Comparison of ENCODE assay signal across 8 cellular contexts in the genomic region with DNA sequence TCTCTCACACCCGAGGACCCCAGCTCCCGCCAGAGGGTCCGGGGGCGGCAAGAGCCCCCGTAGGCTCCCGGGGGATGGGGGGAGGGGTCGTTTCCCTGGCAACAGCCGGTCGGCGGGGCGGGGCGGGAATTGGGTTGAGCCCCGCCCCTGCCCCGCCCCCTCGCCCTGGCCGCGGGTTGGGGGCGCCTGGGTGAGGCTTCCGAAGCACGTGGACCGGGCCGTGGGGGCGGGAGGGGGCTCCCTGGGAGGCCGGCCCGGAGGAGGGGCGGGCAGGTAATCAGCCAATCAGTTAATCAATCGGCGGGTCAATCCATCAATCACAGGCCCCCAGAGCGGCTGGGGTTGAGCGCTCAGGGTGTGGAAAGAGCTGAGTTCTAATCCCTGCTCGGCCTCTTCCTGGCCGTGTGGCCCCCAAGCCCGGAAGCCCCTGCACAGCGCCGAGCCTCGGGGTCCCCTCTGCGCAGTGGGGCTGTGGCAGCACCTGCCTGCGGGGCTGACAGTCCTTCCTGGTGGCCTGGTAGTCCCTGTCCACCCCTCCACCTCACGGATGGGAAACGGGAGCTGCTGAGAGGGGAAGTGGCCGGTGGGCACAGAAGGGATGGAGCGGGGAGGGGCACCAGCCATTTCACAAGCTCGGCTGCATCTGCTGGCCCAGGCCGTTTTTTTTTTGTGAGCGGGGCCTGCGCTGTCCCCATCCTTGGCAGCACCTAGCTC.
DNase-seq lines count a peak whose midpoint lies in the region; ATAC-seq and TF ChIP-seq lines count a peak whose summit lies in the region.

No MANE protein-coding gene starts in this region.

- POLR2A ChIA-PET in IMR-90 (lab: Charles Lee; ENCODE audit: unreplicated experiment), result no interaction called here
- POLR2A ChIA-PET in Caco-2 (lab: Charles Lee), result no interaction called here

- peak overlapping the region; percentile 93; the same call in 1 of the 2 replicates for H3K14ac ChIP-seq in IMR-90 (replicated peaks; ENCODE audit: low read depth, low read length)

- H3K9me3 ChIP-seq in IMR-90 (ENCODE audit: control insufficient read depth, insufficient read depth, low read length) (peaks cover 7% of the 10 kb centered on the region), iPS-18a (ENCODE audit: control insufficient read depth, low read depth, low read length) (no peaks in the 10 kb centered on the region), Caco-2 (peaks cover 9% of the 10 kb centered on the region)

- H3K4ac ChIP-seq in IMR-90 (ENCODE audit: low read depth, low read length), result peak overlapping the region; percentile 87

- CTCF ChIA-PET in IMR-90 (lab: Yijun Ruan, JAX), result interaction anchor here (0.6 kb wide), 1 partner anchor 268 kb away, joined by 3 read pairs; the partner anchor contains the start of gene C9orf50
- CTCF ChIA-PET in Caco-2 (lab: Charles Lee), result no interaction called here

- peak overlapping the region; percentile 18 for H2BK5ac ChIP-seq in IMR-90 (ENCODE audit: low read depth, low read length, poor library complexity, severe bottlenecking)

- H3K4me1 ChIP-seq in IMR-90 (ENCODE audit: control insufficient read depth, insufficient read depth, low read length) (peaks cover 18% of the 10 kb centered on the region; the same call in 1 of the 2 replicates), iPS-18a (ENCODE audit: control insufficient read depth, low read depth, low read length) (peaks cover 10% of the 10 kb centered on the region), Caco-2 (no peaks in the 10 kb centered on the region)

- no peak for TF ChIP-seq CTCF in IMR-90 (conservative IDR thresholded peaks at IDR 0.05; ENCODE audit: low read depth, low read length)
- TF ChIP-seq CTCF in Caco-2 (IDR thresholded peaks at IDR 0.05; ENCODE audit: insufficient read depth in 1 of 2, low read depth in 1 of 2, low read length in 1 of 2, severe bottlenecking in 1 of 2, unreplicated experiment in 1 of 2), result no peak

- in situ Hi-C loops in IMR-90 (cut with MboI; ENCODE audit: low sequenced_read_pairs), result no loop called here

- H3K9ac ChIP-seq in IMR-90 (ENCODE audit: low read depth, low read length) (peak overlapping the region; percentile 64; the same call in 1 of the 2 replicates), iPS-18a (ENCODE audit: low read length) (peak overlapping the region; percentile 71)

- peak overlapping the region; percentile 87 for H4K91ac ChIP-seq in IMR-90 (ENCODE audit: insufficient read depth, low read depth, low read length)

- H3K36me3 ChIP-seq in IMR-90 (ENCODE audit: control insufficient read depth, insufficient read depth, low read length) (no peaks in the 10 kb centered on the region), iPS-18a (ENCODE audit: control insufficient read depth, low read depth, low read length) (no peaks in the 10 kb centered on the region), Caco-2 (ENCODE audit: control insufficient read depth, insufficient read depth, low read length) (no peaks in the 10 kb centered on the region)

- H3K36me3 Mint-ChIP-seq in Caco-2 (ENCODE audit: insufficient read depth, unreplicated experiment), result peaks cover 4% of the 10 kb centered on the region

- dilution Hi-C loops in IMR-90 (cut with HindIII; ENCODE audit: low sequenced_read_pairs, unreplicated experiment), result no loop called here

- peak overlapping the region; percentile 90 for H3K4me2 ChIP-seq in IMR-90 (ENCODE audit: low read depth, low read length)

- DNase-seq in IMR-90 (no peak), Caco-2 (no peak), DMS79 (lab: John Stamatoyannopoulos, UW) (no peak), occipital lobe (lab: John Stamatoyannopoulos, UW) (no peak)
- DNase-seq in stimulated activated naive CD8-positive, alpha-beta T cell treated with anti-CD3 and anti-CD28 coated beads, Interleukin-15, Interleukin-2, amounts not matched to agents 100 U/mL and 50 U/mL, for 24 hours, result peak; percentile 48

- intact Hi-C loops in IMR-90 (cut with micrococcal nuclease), result no loop called here
- intact Hi-C loops in Caco-2 (cut with micrococcal nuclease; ENCODE audit: unreplicated experiment), result no loop called here

- no peaks in the 10 kb centered on the region for H3K27me3 Mint-ChIP-seq in Caco-2 (ENCODE audit: insufficient read depth, unreplicated experiment)

- BruUV-seq in IMR-90 (replicated peaks; lab: Mats Ljungman, UMichigan) (no TSS peak), Caco-2 (replicated peaks; lab: Mats Ljungman, UMichigan) (no TSS peak)

- ATAC-seq in IMR-90 (ENCODE audit: low read depth) (peak; percentile 58), HG03108 (IDR thresholded peaks at IDR 0.05; ENCODE audit: unreplicated experiment) (no peak)
- no peak for ATAC-seq in stimulated activated naive CD8-positive, alpha-beta T cell treated with anti-CD3 and anti-CD28 coated beads, Interleukin-15, Interleukin-2, amounts not matched to agents 100 U/mL and 50 U/mL, for 24 hours

- peak overlapping the region; percentile 84; the same call in 1 of the 3 replicates for H2BK15ac ChIP-seq in IMR-90 (ENCODE audit: low read depth, low read length)

- H3K27ac Mint-ChIP-seq in Caco-2 (ENCODE audit: unreplicated experiment), result no peak overlapping the region

- peak overlapping the region; percentile 49; the same call in 1 of the 2 replicates for H2AK5ac ChIP-seq in IMR-90 (ENCODE audit: low read depth, low read length)

- H2BK20ac ChIP-seq in IMR-90 (ENCODE audit: low read depth, low read length), result peak overlapping the region; percentile 55; the same call in 1 of the 2 replicates

- peak overlapping the region; percentile 96 for H2BK120ac ChIP-seq in IMR-90 (ENCODE audit: low read depth, low read length)

- TF ChIP-seq RAD21 in IMR-90 (IDR thresholded peaks at IDR 0.05; ENCODE audit: low read length), result no peak

- H2AK9ac ChIP-seq in IMR-90 (replicated peaks; ENCODE audit: low read depth, low read length, poor library complexity), result peak overlapping the region; percentile 91

- no peak for TF ChIP-seq POLR2A in IMR-90 (IDR thresholded peaks at IDR 0.05; ENCODE audit: low read depth, low read length)

- H2AFZ ChIP-seq in IMR-90 (replicated peaks; ENCODE audit: low read length, poor library complexity), result peak overlapping the region; percentile 98

- WGBS in IMR-90 (ENCODE audit: extremely low coverage in 2 of 2, insufficient read length in 1 of 2), 2 experiments, result 31% methylated on average over 5 of the region's 46 CpGs; no CpG with 5 or more reads in 1 of the 2 experiments

- no peaks in the 10 kb centered on the region for H3K9me3 Mint-ChIP-seq in Caco-2 (ENCODE audit: unreplicated experiment)

- peak overlapping the region; percentile 92; the same call in 1 of the 2 replicates for H3K18ac ChIP-seq in IMR-90 (ENCODE audit: low read depth, low read length)

- no peaks in the 10 kb centered on the region for H3K4me1 Mint-ChIP-seq in Caco-2 (ENCODE audit: low read depth, unreplicated experiment)

- no peaks in the 10 kb centered on the region for H4K20me1 ChIP-seq in IMR-90 (ENCODE audit: insufficient read depth, low read length)

- no peak overlapping the region for H3K23ac ChIP-seq in IMR-90 (ENCODE audit: low read depth, low read length)

- no peak overlapping the region for H3K56ac ChIP-seq in IMR-90 (ENCODE audit: extremely low read depth, insufficient read depth, low read length)

- peak overlapping the region; percentile 96; the same call in 1 of the 2 replicates for H4K5ac ChIP-seq in IMR-90 (ENCODE audit: low read depth, low read length)

- no peaks in the 10 kb centered on the region for H3K9me1 ChIP-seq in IMR-90 (ENCODE audit: insufficient read depth, low read length)

- peak overlapping the region; percentile 47 for H3K27ac ChIP-seq in IMR-90 (ENCODE audit: insufficient read depth, low read length)
- peak overlapping the region; percentile 77 for H3K27ac ChIP-seq in angular gyrus (ENCODE audit: low read depth, low read length)
- H3K27ac ChIP-seq in iPS-18a (ENCODE audit: low read length), result peak overlapping the region; percentile 71

- H3K27me3 ChIP-seq in IMR-90 (ENCODE audit: control insufficient read depth, insufficient read depth, low read length) (no peaks in the 10 kb centered on the region), iPS-18a (ENCODE audit: control insufficient read depth, insufficient read depth, low read length) (no peaks in the 10 kb centered on the region), Caco-2 (replicated peaks; ENCODE audit: control insufficient read depth, insufficient read depth, low read length) (no peaks in the 10 kb centered on the region)

- H3K4me3 Mint-ChIP-seq in Caco-2 (ENCODE audit: unreplicated experiment), result no peak overlapping the region

- H3K4me3 ChIP-seq in IMR-90 (ENCODE audit: insufficient read depth, low read depth, low read length), result peak overlapping the region; percentile 56
- peak overlapping the region; percentile 70 for H3K4me3 ChIP-seq in iPS-18a (ENCODE audit: low read length)
- H3K4me3 ChIP-seq in Caco-2 (ENCODE audit: low read depth, low read length), result no peak overlapping the region

- H3K79me1 ChIP-seq in IMR-90 (ENCODE audit: low read depth in 1 of 2, low read length in 2 of 2), result no peaks in the 10 kb centered on the region

- peak overlapping the region; percentile 84 to 91 for H4K8ac ChIP-seq in IMR-90 (ENCODE audit: low read depth in 2 of 2, low read length in 2 of 2)

TF ChIP-seq in IMR-90, 13 proteins besides CTCF, POLR2A, EP300 and RAD21:
- TF ChIP-seq CHD1 (IDR thresholded peaks at IDR 0.05; ENCODE audit: low read depth, low read length) (no peak), NFE2L2 (IDR thresholded peaks at IDR 0.05; ENCODE audit: low read depth, low read length) (no peak), CEBPB (IDR thresholded peaks at IDR 0.05; ENCODE audit: low read depth, low read length) (no peak)
